Comparison of ENCODE assay signal across 9 cellular contexts in genomic region chr5:168706655-168707069, GRCh38.
DNase-seq lines count a peak whose midpoint lies in the region; ATAC-seq, FAIRE-seq and TF ChIP-seq lines count a peak whose summit lies in the region.
"Had no signal": no experiment of that assay in that cellular context is flagged by ENCODE, and none has a peak within 500 bp of the region (broad histone marks: within the 10 kb centered on the region; RNA-seq: fewer than 3 reads in every experiment).

No MANE protein-coding gene starts in this region.

- no peak for FAIRE-seq in HTR-8/SVneo (lab: Jason Lieb, UNC)

- H3K4me1 ChIP-seq in cardiac muscle cell (ENCODE audit: low read depth) = peaks cover 5% of the 10 kb centered on the region
- no peaks in the 10 kb centered on the region for H3K4me1 ChIP-seq in esophagus muscularis mucosa

- H3K27ac ChIP-seq in cardiac muscle cell (no peak overlapping the region), esophagus muscularis mucosa (replicated peaks in 1 of 4) (no peak overlapping the region)

- intact Hi-C loops in esophagus muscularis mucosa (cut with DNase I) = no loop called here

- H3K27me3 ChIP-seq in cardiac muscle cell (no peaks in the 10 kb centered on the region), esophagus muscularis mucosa (no peaks in the 10 kb centered on the region)

- DNase-seq in DMS53 (lab: John Stamatoyannopoulos, UW) = peak; percentile 51
- DNase-seq in DMS53 treated with DMSO at 0.1 percent for 48 hours (lab: John Stamatoyannopoulos, UW; ENCODE audit: unreplicated experiment) = no peak
- peak; percentile 35 for DNase-seq in HTR-8/SVneo (ENCODE audit: insufficient read length, low spot score)
- peak; percentile 16 for DNase-seq in UCSD-AML1 (lab: John Stamatoyannopoulos, UW; ENCODE audit: unreplicated experiment)
- DNase-seq in cardiac muscle cell (ENCODE audit: low read depth in 1 of 2, low spot score in 1 of 2) = peak; percentile 55 to 72
- peak; percentile 24 for DNase-seq in retinal pigment epithelial cell (ENCODE audit: low read depth)
- DNase-seq in esophagus muscularis mucosa (ENCODE audit: extremely low spot score) = no peak
- DNase-seq: activated B cell treated with CpG ODN at 0.5 μM for 24 hours had no signal

- 93% methylated on average over 1 of the region's 5 CpGs for WGBS in esophagus muscularis mucosa

- peaks cover 2% of the 10 kb centered on the region for H3K36me3 ChIP-seq in cardiac muscle cell
- peaks cover 0 to 19% (median 9%) of the 10 kb centered on the region in 4 donors for H3K36me3 ChIP-seq in esophagus muscularis mucosa

- H3K9me3 ChIP-seq in cardiac muscle cell (ENCODE audit: low read depth) (no peaks in the 10 kb centered on the region), esophagus muscularis mucosa (no peaks in the 10 kb centered on the region)

- TF ChIP-seq CTCF in cardiac muscle cell (IDR thresholded peaks at IDR 0.05; ENCODE audit: low read depth, low read length) (peak; percentile 57), retinal pigment epithelial cell (conservative IDR thresholded peaks at IDR 0.05; ENCODE audit: low read depth, low read length) (peak; percentile 88), esophagus muscularis mucosa (IDR thresholded peaks at IDR 0.05) (peak in 1 of 3 experiments; percentile 37)

- no peak for TF ChIP-seq EP300 in esophagus muscularis mucosa (IDR thresholded peaks at IDR 0.05)

- no peak for TF ChIP-seq POLR2A in esophagus muscularis mucosa (IDR thresholded peaks at IDR 0.05; ENCODE audit: low read depth)

- ATAC-seq in HG02571 (IDR thresholded peaks at IDR 0.05; ENCODE audit: unreplicated experiment) = no peak

- H3K4me3 ChIP-seq in cardiac muscle cell (no peak overlapping the region), retinal pigment epithelial cell (ENCODE audit: low read length) (no peak overlapping the region), esophagus muscularis mucosa (no peak overlapping the region)

Comparison
In these comparisons a context has a peak if more than half of its experiments do, and no peak if none do; other contexts are left out.
1. DNase-seq: peak in DMS53 (single experiment), HTR-8/SVneo (single experiment), UCSD-AML1 (single experiment), cardiac muscle cell (2 of 2) and retinal pigment epithelial cell (single experiment); none in DMS53 treated with DMSO at 0.1 percent for 48 hours (single experiment) and esophagus muscularis mucosa (single experiment).